ENCODE assay signal across 31 cellular contexts in the genomic region with DNA sequence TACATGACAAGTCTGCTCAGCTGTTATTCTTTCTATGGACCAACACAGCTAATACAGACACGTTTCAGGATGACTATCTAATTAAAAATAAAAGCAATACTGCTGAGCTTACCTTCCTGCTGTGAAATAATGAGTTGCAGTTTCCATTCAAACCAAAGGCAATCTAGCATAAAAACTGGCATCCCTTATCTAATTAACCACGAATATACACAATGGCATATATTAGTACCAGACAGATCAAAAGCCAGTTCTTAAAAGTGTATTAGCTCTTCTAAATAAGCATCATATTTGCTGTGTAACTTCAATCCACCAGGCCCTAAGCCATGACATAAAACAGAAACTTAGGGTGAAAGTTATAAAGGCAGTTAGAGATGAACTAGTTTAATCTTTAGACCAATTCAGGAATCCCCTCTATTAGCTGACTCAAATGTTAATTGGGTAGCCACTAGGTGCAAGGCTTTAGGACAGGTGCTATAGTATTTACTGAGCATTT. TPM values are rescaled to one million over a fixed set of nuclear protein-coding genes. Genes with fewer than 3 reads are reported as not detected.
DNase-seq lines count a peak whose midpoint lies in the region; ATAC-seq and TF ChIP-seq lines count a peak whose summit lies in the region.
"Had no signal": no experiment of that assay in that cellular context is flagged by ENCODE, and none has a peak within 500 bp of the region (broad histone marks: within the 10 kb centered on the region; RNA-seq: fewer than 3 reads in every experiment).

No MANE protein-coding gene starts in this region.

- no peaks in the 10 kb centered on the region for H3K9me3 Mint-ChIP-seq in activated T-helper 17 cell treated with anti-CD3 and anti-CD28 coated beads, Interleukin-2, amount 50 U/mL, for 72 hours
- H3K9me3 Mint-ChIP-seq in activated naive CD4-positive, alpha-beta T cell treated with anti-CD3 and anti-CD28 coated beads for 36 hours, result no peaks in the 10 kb centered on the region
- H3K9me3 Mint-ChIP-seq in activated T-cell treated with anti-CD3 and anti-CD28 coated beads, Interleukin-2, amount 50 U/mL, for 72 hours, result no peaks in the 10 kb centered on the region
- no peaks in the 10 kb centered on the region for H3K9me3 Mint-ChIP-seq in CD8-positive, alpha-beta memory T cell
- H3K9me3 Mint-ChIP-seq: activated CD8-positive, alpha-beta T cell treated with anti-CD3 and anti-CD28 coated beads for 36 hours; activated naive CD4-positive, alpha-beta T cell treated with anti-CD3 and anti-CD28 coated beads, Interleukin-2, amount 50 U/mL, for 24 hours; brain; CD4-positive, alpha-beta memory T cell; endodermal cell; IgD-negative memory B cell; memory B cell; neural progenitor cell; T-helper 1 cell treated with Interleukin-12 subunit alpha and Interleukin-12 subunit beta and Interleukin-4 antibody, amounts not matched to agents 30 μg/mL and 1 μg/mL, for 36 hours had no signal

- no peaks in the 10 kb centered on the region for H3K36me3 ChIP-seq in CD8-positive, alpha-beta memory T cell (ENCODE audit: insufficient read depth, low read length)
- H3K36me3 ChIP-seq: neural progenitor cell, tibial artery had no signal

- no peak for TF ChIP-seq CTCF in GM13977 (IDR thresholded peaks at IDR 0.05; ENCODE audit: extremely low read depth, insufficient read depth, missing control alignments)

- H3K27ac Mint-ChIP-seq in activated T-helper 17 cell treated with anti-CD3 and anti-CD28 coated beads, Interleukin-2, amount 50 U/mL, for 72 hours, result no peak overlapping the region
- no peak overlapping the region for H3K27ac Mint-ChIP-seq in activated naive CD4-positive, alpha-beta T cell treated with anti-CD3 and anti-CD28 coated beads for 36 hours
- no peak overlapping the region for H3K27ac Mint-ChIP-seq in activated T-cell treated with anti-CD3 and anti-CD28 coated beads, Interleukin-2, amount 50 U/mL, for 72 hours
- no peak overlapping the region for H3K27ac Mint-ChIP-seq in CD8-positive, alpha-beta memory T cell
- H3K27ac Mint-ChIP-seq: activated CD4-positive, alpha-beta T cell treated with anti-CD3 and anti-CD28 coated beads for 36 hours; activated CD8-positive, alpha-beta T cell treated with anti-CD3 and anti-CD28 coated beads for 36 hours; activated naive CD4-positive, alpha-beta T cell treated with anti-CD3 and anti-CD28 coated beads, Interleukin-2, amount 50 U/mL, for 24 hours; B cell; brain; CD4-positive, alpha-beta memory T cell; endodermal cell; IgD-negative memory B cell; memory B cell; neural progenitor cell; T-helper 1 cell treated with Interleukin-12 subunit alpha and Interleukin-12 subunit beta and Interleukin-4 antibody, amounts not matched to agents 30 μg/mL and 1 μg/mL, for 36 hours had no signal

- H3K36me3 Mint-ChIP-seq in activated T-helper 17 cell treated with anti-CD3 and anti-CD28 coated beads, Interleukin-2, amount 50 U/mL, for 72 hours (ENCODE audit: low read depth), result no peaks in the 10 kb centered on the region
- H3K36me3 Mint-ChIP-seq in activated naive CD4-positive, alpha-beta T cell treated with anti-CD3 and anti-CD28 coated beads for 36 hours (ENCODE audit: low read depth), result no peaks in the 10 kb centered on the region
- no peaks in the 10 kb centered on the region for H3K36me3 Mint-ChIP-seq in activated T-cell treated with anti-CD3 and anti-CD28 coated beads, Interleukin-2, amount 50 U/mL, for 72 hours (ENCODE audit: insufficient read depth in 2 of 2)
- peaks cover 0 to 3% (median 2%) of the 10 kb centered on the region in 3 donors for H3K36me3 Mint-ChIP-seq in CD8-positive, alpha-beta memory T cell
- H3K36me3 Mint-ChIP-seq: activated naive CD4-positive, alpha-beta T cell treated with anti-CD3 and anti-CD28 coated beads, Interleukin-2, amount 50 U/mL, for 24 hours; brain; CD4-positive, alpha-beta memory T cell; neural progenitor cell had no signal

- CTCF ChIA-PET in activated naive CD4-positive, alpha-beta T cell treated with anti-CD3 and anti-CD28 coated beads for 36 hours (lab: Charles Lee), result interaction anchor here (1.6 kb wide), 1 partner anchor 110 kb away, joined by 6 read pairs; no protein-coding TSS in a partner anchor
- CTCF ChIA-PET in CD8-positive, alpha-beta memory T cell (lab: Charles Lee), result no interaction called here

- intact Hi-C loops in activated naive CD4-positive, alpha-beta T cell treated with anti-CD3 and anti-CD28 coated beads for 36 hours (cut with micrococcal nuclease), result no loop called here

- ATAC-seq in GM21825 (IDR thresholded peaks at IDR 0.05; ENCODE audit: unreplicated experiment) (peak; percentile 33), HG03378 (IDR thresholded peaks at IDR 0.05; ENCODE audit: unreplicated experiment) (peak; percentile 38)
- ATAC-seq in activated T-helper 17 cell treated with anti-CD3 and anti-CD28 coated beads, Interleukin-2, amount 50 U/mL, for 72 hours (replicated peaks), result peak; percentile 18
- ATAC-seq in activated T-cell treated with anti-CD3 and anti-CD28 coated beads, Interleukin-2, amount 50 U/mL, for 72 hours (replicated peaks in 1 of 2), result no peak
- ATAC-seq: activated CD4-positive, alpha-beta T cell treated with anti-CD3 and anti-CD28 coated beads for 36 hours; activated CD8-positive, alpha-beta T cell treated with anti-CD3 and anti-CD28 coated beads for 36 hours; SK-N-SH treated with all-trans-retinoic acid at 6 μM for 48 hours had no signal

- peak; percentile 24 for DNase-seq in GM13977 (ENCODE audit: low spot score)
- DNase-seq in activated naive CD4-positive, alpha-beta T cell treated with anti-CD3 and anti-CD28 coated beads for 36 hours, result no peak
- no peak for DNase-seq in activated T-cell treated with anti-CD3 and anti-CD28 coated beads, Interleukin-2, amount 50 U/mL, for 72 hours
- no peak for DNase-seq in CD8-positive, alpha-beta memory T cell
- DNase-seq: ACHN; activated CD4-positive, alpha-beta T cell treated with anti-CD3 and anti-CD28 coated beads for 36 hours; activated CD8-positive, alpha-beta memory T cell treated with anti-CD3 and anti-CD28 coated beads, Interleukin-2, amount 50 U/mL, for 48 hours; activated CD8-positive, alpha-beta T cell treated with anti-CD3 and anti-CD28 coated beads for 36 hours; amniotic stem cell; CD4-positive, alpha-beta memory T cell; dermis blood vessel endothelial cell; endodermal cell; foreskin fibroblast; NCI-H1092; NCI-H2029 treated with DMSO at 0.1 percent for 48 hours; NCI-H526; Right ventricle myocardium superior; tibial artery had no signal

- no peak overlapping the region for H3K4me3 Mint-ChIP-seq in activated T-helper 17 cell treated with anti-CD3 and anti-CD28 coated beads, Interleukin-2, amount 50 U/mL, for 72 hours
- no peak overlapping the region for H3K4me3 Mint-ChIP-seq in activated naive CD4-positive, alpha-beta T cell treated with anti-CD3 and anti-CD28 coated beads for 36 hours
- no peak overlapping the region for H3K4me3 Mint-ChIP-seq in activated T-cell treated with anti-CD3 and anti-CD28 coated beads, Interleukin-2, amount 50 U/mL, for 72 hours
- no peak overlapping the region for H3K4me3 Mint-ChIP-seq in CD8-positive, alpha-beta memory T cell
- H3K4me3 Mint-ChIP-seq: activated CD4-positive, alpha-beta T cell treated with anti-CD3 and anti-CD28 coated beads for 36 hours; activated CD8-positive, alpha-beta T cell treated with anti-CD3 and anti-CD28 coated beads for 36 hours; activated naive CD4-positive, alpha-beta T cell treated with anti-CD3 and anti-CD28 coated beads, Interleukin-2, amount 50 U/mL, for 24 hours; B cell; brain; CD4-positive, alpha-beta memory T cell; endodermal cell; memory B cell; neural progenitor cell; T-helper 1 cell treated with Interleukin-12 subunit alpha and Interleukin-12 subunit beta and Interleukin-4 antibody, amounts not matched to agents 30 μg/mL and 1 μg/mL, for 36 hours had no signal

- no peaks in the 10 kb centered on the region for H3K4me1 ChIP-seq in CD8-positive, alpha-beta memory T cell (ENCODE audit: insufficient read depth, low read length)
- H3K4me1 ChIP-seq: parathyroid adenoma, tibial artery had no signal

- no peaks in the 10 kb centered on the region for H3K27me3 Mint-ChIP-seq in activated T-helper 17 cell treated with anti-CD3 and anti-CD28 coated beads, Interleukin-2, amount 50 U/mL, for 72 hours
- no peaks in the 10 kb centered on the region for H3K27me3 Mint-ChIP-seq in activated naive CD4-positive, alpha-beta T cell treated with anti-CD3 and anti-CD28 coated beads for 36 hours (ENCODE audit: low read depth)
- H3K27me3 Mint-ChIP-seq in activated T-cell treated with anti-CD3 and anti-CD28 coated beads, Interleukin-2, amount 50 U/mL, for 72 hours (ENCODE audit: low read depth), result no peaks in the 10 kb centered on the region
- H3K27me3 Mint-ChIP-seq in CD8-positive, alpha-beta memory T cell, result no peaks in the 10 kb centered on the region
- H3K27me3 Mint-ChIP-seq: activated CD4-positive, alpha-beta T cell treated with anti-CD3 and anti-CD28 coated beads for 36 hours; activated CD8-positive, alpha-beta T cell treated with anti-CD3 and anti-CD28 coated beads for 36 hours; activated naive CD4-positive, alpha-beta T cell treated with anti-CD3 and anti-CD28 coated beads, Interleukin-2, amount 50 U/mL, for 24 hours; B cell; CD4-positive, alpha-beta memory T cell; IgD-negative memory B cell; memory B cell had no signal

- POLR2A ChIA-PET in CD8-positive, alpha-beta memory T cell (lab: Charles Lee), result no interaction called here

- no peak overlapping the region for H3K27ac ChIP-seq in CD8-positive, alpha-beta memory T cell (ENCODE audit: low read depth, low read length)
- H3K27ac ChIP-seq: neural progenitor cell, parathyroid adenoma, tibial artery had no signal

- in situ Hi-C loops in GM13977 (cut with MboI; ENCODE audit: low pct_unique_long_range_greater_than_20kb, low sequenced_read_pairs, unreplicated experiment), result no loop called here

- no peak overlapping the region for H3K4me3 ChIP-seq in CD8-positive, alpha-beta memory T cell (ENCODE audit: low read length)
- H3K4me3 ChIP-seq: neural progenitor cell, smooth muscle cell, tibial artery had no signal

- no peaks in the 10 kb centered on the region for H3K27me3 ChIP-seq in CD8-positive, alpha-beta memory T cell (ENCODE audit: insufficient read depth, low read length, poor library complexity, severe bottlenecking)
- H3K27me3 ChIP-seq: neural progenitor cell, tibial artery had no signal

- H3K9me3 ChIP-seq in CD8-positive, alpha-beta memory T cell (ENCODE audit: low read length), result no peaks in the 10 kb centered on the region
- H3K9me3 ChIP-seq: tibial artery had no signal

- no peaks in the 10 kb centered on the region for H3K4me1 Mint-ChIP-seq in activated T-helper 17 cell treated with anti-CD3 and anti-CD28 coated beads, Interleukin-2, amount 50 U/mL, for 72 hours
- no peaks in the 10 kb centered on the region for H3K4me1 Mint-ChIP-seq in activated naive CD4-positive, alpha-beta T cell treated with anti-CD3 and anti-CD28 coated beads for 36 hours (ENCODE audit: low read depth)
- peaks cover 6% of the 10 kb centered on the region for H3K4me1 Mint-ChIP-seq in activated T-cell treated with anti-CD3 and anti-CD28 coated beads, Interleukin-2, amount 50 U/mL, for 72 hours (ENCODE audit: low read depth)
- H3K4me1 Mint-ChIP-seq in CD8-positive, alpha-beta memory T cell, result no peaks in the 10 kb centered on the region
- H3K4me1 Mint-ChIP-seq: activated CD4-positive, alpha-beta T cell treated with anti-CD3 and anti-CD28 coated beads for 36 hours; activated naive CD4-positive, alpha-beta T cell treated with anti-CD3 and anti-CD28 coated beads, Interleukin-2, amount 50 U/mL, for 24 hours; brain; CD4-positive, alpha-beta memory T cell; endodermal cell; neural progenitor cell had no signal

RNA-seq across cellular contexts. Expression of a gene that starts 20.6 kb away (rescaled TPM):
- total RNA-seq in activated T-helper 17 cell treated with anti-CD3 and anti-CD28 coated beads, Interleukin-2, amount 50 U/mL, for 72 hours, result 1 to 10 TPM; 2.7 to 8.9 TPM
- total RNA-seq in activated naive CD4-positive, alpha-beta T cell treated with anti-CD3 and anti-CD28 coated beads for 36 hours, result 1 to 10 TPM; 4.8 to 6.7 TPM
- 1 to 10 TPM; 5.9 to 8.8 TPM for total RNA-seq in activated T-cell treated with anti-CD3 and anti-CD28 coated beads, Interleukin-2, amount 50 U/mL, for 72 hours
- total RNA-seq in CD8-positive, alpha-beta memory T cell, result 1 to 10 TPM; 2.9 to 3.6 TPM
- polyA plus RNA-seq in CD8-positive, alpha-beta memory T cell, result 3.1 TPM

RNA-seq across cellular contexts. Expression of a gene that starts 29.5 kb away (rescaled TPM):
- 1 to 10 TPM; 3.4 TPM for total RNA-seq in activated T-helper 17 cell treated with anti-CD3 and anti-CD28 coated beads, Interleukin-2, amount 50 U/mL, for 72 hours
- 1 to 10 TPM; 4.2 to 5.1 TPM for total RNA-seq in activated naive CD4-positive, alpha-beta T cell treated with anti-CD3 and anti-CD28 coated beads for 36 hours
- 10 to 100 TPM; 15.2 to 15.5 TPM for total RNA-seq in activated T-cell treated with anti-CD3 and anti-CD28 coated beads, Interleukin-2, amount 50 U/mL, for 72 hours
- total RNA-seq in CD8-positive, alpha-beta memory T cell, result 1 to 10 TPM; 6.1 to 6.6 TPM
- polyA plus RNA-seq in CD8-positive, alpha-beta memory T cell, result 7.7 TPM

RNA-seq across cellular contexts. Expression of a gene that starts 29.7 kb away (rescaled TPM):
- 1 to 10 TPM; 3.7 to 4.9 TPM for total RNA-seq in activated T-helper 17 cell treated with anti-CD3 and anti-CD28 coated beads, Interleukin-2, amount 50 U/mL, for 72 hours
- 1 to 10 TPM; 5.9 TPM for total RNA-seq in activated naive CD4-positive, alpha-beta T cell treated with anti-CD3 and anti-CD28 coated beads for 36 hours
- total RNA-seq in activated T-cell treated with anti-CD3 and anti-CD28 coated beads, Interleukin-2, amount 50 U/mL, for 72 hours, result 1 to 10 TPM; 3.4 to 4.7 TPM
- total RNA-seq in CD8-positive, alpha-beta memory T cell, result 1 to 10 TPM; 6.6 to 7.2 TPM
- polyA plus RNA-seq in CD8-positive, alpha-beta memory T cell, result 0.64 TPM

RNA-seq across cellular contexts. Expression of a gene that starts 51.3 kb away (rescaled TPM):
- total RNA-seq in activated T-helper 17 cell treated with anti-CD3 and anti-CD28 coated beads, Interleukin-2, amount 50 U/mL, for 72 hours, result 100 to 1,000 TPM; 344 to 571 TPM
- 100 to 1,000 TPM; 596 to 641 TPM for total RNA-seq in activated naive CD4-positive, alpha-beta T cell treated with anti-CD3 and anti-CD28 coated beads for 36 hours
- total RNA-seq in activated T-cell treated with anti-CD3 and anti-CD28 coated beads, Interleukin-2, amount 50 U/mL, for 72 hours, result 100 to 1,000 TPM; 128 to 146 TPM
- 100 to 1,000 TPM; 784 to 849 TPM for total RNA-seq in CD8-positive, alpha-beta memory T cell
- polyA plus RNA-seq in CD8-positive, alpha-beta memory T cell, result 261 TPM

Comparison
In these comparisons a context has a peak if more than half of its experiments do, and no peak if none do; other contexts are left out.
1. ATAC-seq: peak in GM21825 (single experiment), HG03378 (single experiment) and activated T-helper 17 cell treated with anti-CD3 and anti-CD28 coated beads, Interleukin-2, amount 50 U/mL, for 72 hours (single experiment); none in activated T-cell treated with anti-CD3 and anti-CD28 coated beads, Interleukin-2, amount 50 U/mL, for 72 hours (0 of 2).